In genomic region chr17:74859439-74860228, GRCh38 we compare ENCODE assay signal across 8 cellular contexts. TPM values are rescaled to one million over a fixed set of nuclear protein-coding genes. Genes with fewer than 3 reads are reported as not detected.
DNase-seq lines count a peak whose midpoint lies in the region; ATAC-seq and TF ChIP-seq lines count a peak whose summit lies in the region.

TSS of gene GRIN2C (minus strand) at chr17:74859885. CDS start at chr17:74855092, 4,793 bp downstream.

- peaks cover 18% of the 10 kb centered on the region for H3K4me1 ChIP-seq in psoas muscle

- DNase-seq in GM12864 (ENCODE audit: low read depth): no peak
- DNase-seq in SK-N-MC (ENCODE audit: low read depth, low spot score): no peak
- DNase-seq in psoas muscle: no peak

- H3K9me3 Mint-ChIP-seq in dendritic cell treated with granulocyte-macrophage colony-stimulating factor and Interleukin-4, amounts not matched to agents 40 ng/mL and 50 ng/mL, for 4 days: no peaks in the 10 kb centered on the region

- peaks cover 87% of the 10 kb centered on the region for H3K27me3 Mint-ChIP-seq in dendritic cell treated with granulocyte-macrophage colony-stimulating factor and Interleukin-4, amounts not matched to agents 40 ng/mL and 50 ng/mL, for 4 days

- TF ChIP-seq CTCF in GM12864 (IDR thresholded peaks at IDR 0.05; ENCODE audit: low read depth, low read length, missing control alignments) (peak; percentile 14), psoas muscle (IDR thresholded peaks at IDR 0.05) (peak; percentile 46)

- no peak within 1 kb of the TSS for H3K27ac Mint-ChIP-seq in dendritic cell treated with granulocyte-macrophage colony-stimulating factor and Interleukin-4, amounts not matched to agents 40 ng/mL and 50 ng/mL, for 4 days

- no peak within 1 kb of the TSS for H3K27ac ChIP-seq in SK-N-MC
- H3K27ac ChIP-seq in psoas muscle: no peak within 1 kb of the TSS

- H3K4me3 ChIP-seq in GM12864 (ENCODE audit: low read depth, low read length): no peak within 1 kb of the TSS
- peak within 1 kb of the TSS; percentile 62 for H3K4me3 ChIP-seq in SK-N-MC
- H3K4me3 ChIP-seq in psoas muscle: peak within 1 kb of the TSS; percentile 56

- H3K9me3 ChIP-seq in SK-N-MC (ENCODE audit: low read depth, low read length) (no peaks in the 10 kb centered on the region), psoas muscle (no peaks in the 10 kb centered on the region)

- H3K36me3 Mint-ChIP-seq in dendritic cell treated with granulocyte-macrophage colony-stimulating factor and Interleukin-4, amounts not matched to agents 40 ng/mL and 50 ng/mL, for 4 days (ENCODE audit: low read depth): no peaks in the 10 kb centered on the region

- ATAC-seq in psoas muscle (no peak), GM18867 (IDR thresholded peaks at IDR 0.05; ENCODE audit: unreplicated experiment) (no peak), GM18502 (IDR thresholded peaks at IDR 0.05; ENCODE audit: poor library complexity, unreplicated experiment) (no peak), HG02678 (IDR thresholded peaks at IDR 0.05; ENCODE audit: unreplicated experiment) (no peak), HG02588 (IDR thresholded peaks at IDR 0.05; ENCODE audit: unreplicated experiment) (no peak)

- intact Hi-C loops in dendritic cell treated with granulocyte-macrophage colony-stimulating factor and Interleukin-4, amounts not matched to agents 40 ng/mL and 50 ng/mL, for 4 days (cut with micrococcal nuclease): no loop called here
- intact Hi-C loops in psoas muscle (cut with DNase I): no loop called here

- H3K9ac ChIP-seq in SK-N-MC (ENCODE audit: insufficient read length): no peak within 1 kb of the TSS

- H3K4me1 Mint-ChIP-seq in dendritic cell treated with granulocyte-macrophage colony-stimulating factor and Interleukin-4, amounts not matched to agents 40 ng/mL and 50 ng/mL, for 4 days (ENCODE audit: low read depth): peaks cover 22% of the 10 kb centered on the region

- H3K36me3 ChIP-seq in SK-N-MC (ENCODE audit: insufficient read depth, low read length): no peaks in the 10 kb centered on the region
- no peaks in the 10 kb centered on the region for H3K36me3 ChIP-seq in psoas muscle (ENCODE audit: insufficient read depth in 1 of 2, low read depth in 1 of 2)

- H3K4me3 Mint-ChIP-seq in dendritic cell treated with granulocyte-macrophage colony-stimulating factor and Interleukin-4, amounts not matched to agents 40 ng/mL and 50 ng/mL, for 4 days: peak within 1 kb of the TSS; percentile 22

- peaks cover 3 to 61% (median 25%) of the 10 kb centered on the region in 3 donors for H3K27me3 ChIP-seq in psoas muscle (ENCODE audit: insufficient read depth in 3 of 3, low read length in 2 of 3)

- 3 to 5% (median 3%) methylated on average over 28 to 71 of the region's 72 CpGs for WGBS in psoas muscle, 3 donors

RNA-seq across cellular contexts. Expression of gene GRIN2C, which starts in this region (rescaled TPM):
- under 1 TPM; 0.20 to 0.74 (median 0.37) TPM for total RNA-seq in psoas muscle
- under 1 TPM; 0.06 to 0.40 (median 0.10) TPM for polyA plus RNA-seq in psoas muscle
